ENCODE assay signal across 1 cellular context in the genomic region with DNA sequence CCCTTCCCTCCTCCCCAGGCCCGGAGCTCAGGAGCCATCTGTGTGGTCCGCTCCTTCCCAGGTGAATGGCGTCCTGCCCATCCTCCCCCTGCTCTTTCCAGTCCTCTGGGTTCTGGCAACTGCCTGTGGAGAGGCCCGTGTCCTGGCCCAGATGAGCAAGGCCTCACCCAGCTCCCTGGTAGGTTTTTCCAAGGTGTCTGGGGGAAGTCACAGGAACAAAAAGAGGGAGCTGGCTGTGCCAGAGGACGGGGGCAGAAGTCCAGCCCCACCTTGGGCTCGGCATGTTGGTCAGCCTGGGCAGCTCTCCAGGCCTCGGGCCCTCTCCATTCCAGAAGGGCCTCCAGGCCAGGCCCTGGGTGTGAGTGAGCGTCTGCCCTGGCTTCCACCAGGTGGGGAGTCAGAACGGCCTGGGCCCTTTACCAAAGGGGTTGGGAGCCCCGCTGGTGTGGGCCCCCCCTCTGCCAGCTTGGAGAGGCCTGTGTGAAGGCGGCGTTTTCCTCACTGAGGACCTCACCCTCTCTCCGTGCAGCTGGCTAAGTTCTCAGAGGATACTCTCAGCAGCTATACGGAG.
TF ChIP-seq lines count a peak whose summit lies in the region.

No MANE protein-coding gene starts in this region.

TF ChIP-seq in HepG2, 621 proteins besides CTCF, POLR2A, EP300 and RAD21:
- TF ChIP-seq RFXAP (CRISPR knock-in tag; IDR thresholded peaks at IDR 0.05; ENCODE audit: borderline replicate concordance) (no peak), KDM6A (CRISPR knock-in tag; IDR thresholded peaks at IDR 0.05; ENCODE audit: low read depth) (no peak), ZBTB8A (CRISPR knock-in tag; IDR thresholded peaks at IDR 0.05; ENCODE audit: borderline replicate concordance, low read depth) (no peak), ZFX (CRISPR knock-in tag; IDR thresholded peaks at IDR 0.05; ENCODE audit: low read depth) (no peak), POLR2AphosphoS2 (IDR thresholded peaks at IDR 0.05; ENCODE audit: low read depth, low read length) (no peak), SMYD3 (CRISPR knock-in tag; IDR thresholded peaks at IDR 0.05) (no peak), MEIS2 (CRISPR knock-in tag; IDR thresholded peaks at IDR 0.05) (no peak)
- TF ChIP-seq, protein P1, sequence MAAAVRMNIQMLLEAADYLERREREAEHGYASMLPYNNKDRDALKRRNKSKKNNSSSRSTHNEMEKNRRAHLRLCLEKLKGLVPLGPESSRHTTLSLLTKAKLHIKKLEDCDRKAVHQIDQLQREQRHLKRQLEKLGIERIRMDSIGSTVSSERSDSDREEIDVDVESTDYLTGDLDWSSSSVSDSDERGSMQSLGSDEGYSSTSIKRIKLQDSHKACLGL (CRISPR knock-in tag; IDR thresholded peaks at IDR 0.05): no peak
- TF ChIP-seq, protein P2, sequence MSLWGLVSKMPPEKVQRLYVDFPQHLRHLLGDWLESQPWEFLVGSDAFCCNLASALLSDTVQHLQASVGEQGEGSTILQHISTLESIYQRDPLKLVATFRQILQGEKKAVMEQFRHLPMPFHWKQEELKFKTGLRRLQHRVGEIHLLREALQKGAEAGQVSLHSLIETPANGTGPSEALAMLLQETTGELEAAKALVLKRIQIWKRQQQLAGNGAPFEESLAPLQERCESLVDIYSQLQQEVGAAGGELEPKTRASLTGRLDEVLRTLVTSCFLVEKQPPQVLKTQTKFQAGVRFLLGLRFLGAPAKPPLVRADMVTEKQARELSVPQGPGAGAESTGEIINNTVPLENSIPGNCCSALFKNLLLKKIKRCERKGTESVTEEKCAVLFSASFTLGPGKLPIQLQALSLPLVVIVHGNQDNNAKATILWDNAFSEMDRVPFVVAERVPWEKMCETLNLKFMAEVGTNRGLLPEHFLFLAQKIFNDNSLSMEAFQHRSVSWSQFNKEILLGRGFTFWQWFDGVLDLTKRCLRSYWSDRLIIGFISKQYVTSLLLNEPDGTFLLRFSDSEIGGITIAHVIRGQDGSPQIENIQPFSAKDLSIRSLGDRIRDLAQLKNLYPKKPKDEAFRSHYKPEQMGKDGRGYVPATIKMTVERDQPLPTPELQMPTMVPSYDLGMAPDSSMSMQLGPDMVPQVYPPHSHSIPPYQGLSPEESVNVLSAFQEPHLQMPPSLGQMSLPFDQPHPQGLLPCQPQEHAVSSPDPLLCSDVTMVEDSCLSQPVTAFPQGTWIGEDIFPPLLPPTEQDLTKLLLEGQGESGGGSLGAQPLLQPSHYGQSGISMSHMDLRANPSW (CRISPR knock-in tag; IDR thresholded peaks at IDR 0.05; ENCODE audit: borderline replicate concordance): no peak
